In genomic region chr21:45011911-45012660, GRCh38 we compare ENCODE assay signal across 9 cellular contexts.
DNase-seq lines count a peak whose midpoint lies in the region; ATAC-seq, FAIRE-seq and TF ChIP-seq lines count a peak whose summit lies in the region.
"Had no signal": no experiment of that assay in that cellular context is flagged by ENCODE, and none has a peak within 500 bp of the region (broad histone marks: within the 10 kb centered on the region; RNA-seq: fewer than 3 reads in every experiment).

No MANE protein-coding gene starts in this region.

- H3K9me3 Mint-ChIP-seq in activated CD4-positive, alpha-beta T cell treated with anti-CD3 and anti-CD28 coated beads, Interleukin-2, amount 10 ng/mL, durations not matched to agents 7 days and 5 days, result no peaks in the 10 kb centered on the region

- H3K4me3 Mint-ChIP-seq in activated CD4-positive, alpha-beta T cell treated with anti-CD3 and anti-CD28 coated beads, Interleukin-2, amount 10 ng/mL, durations not matched to agents 7 days and 5 days, result no peak overlapping the region

- no peak overlapping the region for H3K4me3 ChIP-seq in coronary artery

- TF ChIP-seq CTCF in coronary artery (IDR thresholded peaks at IDR 0.05), result no peak

- POLR2A ChIA-PET in activated CD4-positive, alpha-beta T cell treated with anti-CD3 and anti-CD28 coated beads, Interleukin-2, amount 10 ng/mL, durations not matched to agents 7 days and 5 days (lab: Charles Lee), result no interaction called here

- H3K27ac ChIP-seq in coronary artery, result peak overlapping the region; percentile 17 to 51

- in situ Hi-C loops in ACHN (cut with HindIII; ENCODE audit: low pct_ligation_motif_present, low pct_unique_long_range_greater_than_20kb, low sequenced_read_pairs), result no loop called here

- no peaks in the 10 kb centered on the region for H3K4me1 Mint-ChIP-seq in activated CD4-positive, alpha-beta T cell treated with anti-CD3 and anti-CD28 coated beads, Interleukin-2, amount 10 ng/mL, durations not matched to agents 7 days and 5 days

- CTCF ChIA-PET in activated CD4-positive, alpha-beta T cell treated with anti-CD3 and anti-CD28 coated beads, Interleukin-2, amount 10 ng/mL, durations not matched to agents 7 days and 5 days (lab: Charles Lee), result no interaction called here

- H3K36me3 Mint-ChIP-seq in activated CD4-positive, alpha-beta T cell treated with anti-CD3 and anti-CD28 coated beads, Interleukin-2, amount 10 ng/mL, durations not matched to agents 7 days and 5 days (ENCODE audit: low read depth), result no peaks in the 10 kb centered on the region

- FAIRE-seq in HTR-8/SVneo (lab: Jason Lieb, UNC), result peak; percentile 96

- H3K27me3 Mint-ChIP-seq in activated CD4-positive, alpha-beta T cell treated with anti-CD3 and anti-CD28 coated beads, Interleukin-2, amount 10 ng/mL, durations not matched to agents 7 days and 5 days, result peaks cover 42% of the 10 kb centered on the region

- no peak overlapping the region for H3K27ac Mint-ChIP-seq in activated CD4-positive, alpha-beta T cell treated with anti-CD3 and anti-CD28 coated beads, Interleukin-2, amount 10 ng/mL, durations not matched to agents 7 days and 5 days

- DNase-seq in ACHN (peak; percentile 94), HTR-8/SVneo (ENCODE audit: insufficient read length, low spot score) (peak; percentile 98), coronary artery (ENCODE audit: low spot score) (no peak), lung microvascular endothelial cell (ENCODE audit: low read depth in 2 of 2) (peak; percentile 82), NCI-H2227 (lab: John Stamatoyannopoulos, UW; ENCODE audit: unreplicated experiment) (no peak)
- no peak for DNase-seq in activated CD4-positive, alpha-beta T cell treated with anti-CD3 and anti-CD28 coated beads, Interleukin-2, amount 10 ng/mL, durations not matched to agents 7 days and 5 days
- DNase-seq: GDM1 had no signal

- ATAC-seq in HG03571 (IDR thresholded peaks at IDR 0.05; ENCODE audit: unreplicated experiment) (no peak), GM21526 (IDR thresholded peaks at IDR 0.05; ENCODE audit: low FRiP score, unreplicated experiment) (no peak)

Comparison
In these comparisons a context has a peak if more than half of its experiments do, and no peak if none do; other contexts are left out.
1. DNase-seq: peak in ACHN (single experiment), HTR-8/SVneo (single experiment) and lung microvascular endothelial cell (2 of 2); none in coronary artery (single experiment), NCI-H2227 (single experiment) and activated CD4-positive, alpha-beta T cell treated with anti-CD3 and anti-CD28 coated beads, Interleukin-2, amount 10 ng/mL, durations not matched to agents 7 days and 5 days (single experiment).